ENCODE assay signal across 8 cellular contexts in genomic region chr19:54266133-54266532, GRCh38. TPM values are rescaled to one million over a fixed set of nuclear protein-coding genes. Genes with fewer than 3 reads are reported as not detected.
DNase-seq lines count a peak whose midpoint lies in the region; ATAC-seq and TF ChIP-seq lines count a peak whose summit lies in the region.

No MANE protein-coding gene starts in this region.

- peak; percentile 53 to 80 (median 62) for TF ChIP-seq CTCF in upper lobe of left lung (IDR thresholded peaks at IDR 0.05)

- no peak overlapping the region for H3K4me3 ChIP-seq in CD8-positive, alpha-beta memory T cell (ENCODE audit: low read length)
- H3K4me3 ChIP-seq in trophoblast cell (ENCODE audit: low read depth, low read length) (no peak overlapping the region), upper lobe of left lung (no peak overlapping the region)

- no peaks in the 10 kb centered on the region for H3K36me3 ChIP-seq in CD8-positive, alpha-beta memory T cell (ENCODE audit: insufficient read depth, low read length)
- no peaks in the 10 kb centered on the region for H3K36me3 ChIP-seq in trophoblast cell (ENCODE audit: control insufficient read depth in 1 of 2, insufficient read depth in 2 of 2, low read length in 2 of 2)
- no peaks in the 10 kb centered on the region for H3K36me3 ChIP-seq in upper lobe of left lung

- no peak overlapping the region for H4K91ac ChIP-seq in trophoblast cell (ENCODE audit: low read depth, low read length)

- no peak overlapping the region for H4K12ac ChIP-seq in trophoblast cell (ENCODE audit: low read depth, low read length)

- H2AFZ ChIP-seq in trophoblast cell (ENCODE audit: insufficient read depth, low read length, poor library complexity), result no peak overlapping the region

- no peak for TF ChIP-seq EP300 in upper lobe of left lung (IDR thresholded peaks at IDR 0.05)

- H3K27ac Mint-ChIP-seq in CD8-positive, alpha-beta memory T cell, result no peak overlapping the region
- H3K27ac Mint-ChIP-seq in activated T-helper 17 cell treated with anti-CD3 and anti-CD28 coated beads, Interleukin-2, amount 50 U/mL, for 72 hours, result no peak overlapping the region

- no peak overlapping the region for H3K4me2 ChIP-seq in trophoblast cell (ENCODE audit: low read length)

- H2AK5ac ChIP-seq in trophoblast cell (ENCODE audit: low read length), result no peak overlapping the region

- H3K4me1 ChIP-seq in CD8-positive, alpha-beta memory T cell (ENCODE audit: insufficient read depth, low read length), result no peaks in the 10 kb centered on the region
- H3K4me1 ChIP-seq in trophoblast cell (ENCODE audit: control insufficient read depth in 1 of 2, insufficient read depth in 2 of 2, low read length in 2 of 2) (no peaks in the 10 kb centered on the region), upper lobe of left lung (no peaks in the 10 kb centered on the region)

- no peak overlapping the region for H2BK5ac ChIP-seq in trophoblast cell (ENCODE audit: low read depth, low read length, poor library complexity)

- H4K8ac ChIP-seq in trophoblast cell (ENCODE audit: low read depth, low read length), result no peak overlapping the region

- WGBS in trophoblast cell (ENCODE audit: extremely low coverage, insufficient coverage, insufficient read length), result no CpG with 5 or more reads among the region's 6 CpGs
- WGBS in upper lobe of left lung, 2 donors, result 4 to 14% methylated on average over 4 to 6 of the region's 6 CpGs

- no peak overlapping the region for H3K18ac ChIP-seq in trophoblast cell (ENCODE audit: low read length)

- TF ChIP-seq POLR2A in upper lobe of left lung (IDR thresholded peaks at IDR 0.05), result no peak

- peaks cover 0 to 2% (median 0%) of the 10 kb centered on the region in 3 donors for H3K4me1 Mint-ChIP-seq in CD8-positive, alpha-beta memory T cell
- no peaks in the 10 kb centered on the region for H3K4me1 Mint-ChIP-seq in activated T-helper 17 cell treated with anti-CD3 and anti-CD28 coated beads, Interleukin-2, amount 50 U/mL, for 72 hours

- H2BK120ac ChIP-seq in trophoblast cell (ENCODE audit: insufficient read depth, low read length, poor library complexity), result no peak overlapping the region

- peak; percentile 69 for ATAC-seq in activated T-helper 17 cell treated with anti-CD3 and anti-CD28 coated beads, Interleukin-2, amount 50 U/mL, for 72 hours (replicated peaks)
- ATAC-seq in upper lobe of left lung (ENCODE audit: low FRiP score in 2 of 2) (peak; percentile 75 to 76), GM21619 (IDR thresholded peaks at IDR 0.05; ENCODE audit: unreplicated experiment) (no peak)

- no peak overlapping the region for H3K9ac ChIP-seq in trophoblast cell (ENCODE audit: low read length)

- no peak overlapping the region for H2BK12ac ChIP-seq in trophoblast cell (ENCODE audit: low read length)

- DNase-seq in CD8-positive, alpha-beta memory T cell, result peak; percentile 25 to 73 (median 42)
- DNase-seq in HS-27A (ENCODE audit: low read depth), result peak; percentile 34
- peak; percentile 69 for DNase-seq in RKO (ENCODE audit: low spot score)
- peak; percentile 38 for DNase-seq in globus pallidus (ENCODE audit: low spot score)
- peak; percentile 56 to 81 for DNase-seq in trophoblast cell
- peak in 1 of 2 donors; percentile 83 for DNase-seq in upper lobe of left lung

- H3K27ac ChIP-seq in CD8-positive, alpha-beta memory T cell (ENCODE audit: low read depth, low read length), result no peak overlapping the region
- H3K27ac ChIP-seq in trophoblast cell (ENCODE audit: low read depth, low read length) (no peak overlapping the region), upper lobe of left lung (no peak overlapping the region)

- no peaks in the 10 kb centered on the region for H3K36me3 Mint-ChIP-seq in CD8-positive, alpha-beta memory T cell
- H3K36me3 Mint-ChIP-seq in activated T-helper 17 cell treated with anti-CD3 and anti-CD28 coated beads, Interleukin-2, amount 50 U/mL, for 72 hours (ENCODE audit: low read depth), result no peaks in the 10 kb centered on the region

- H3K9me3 Mint-ChIP-seq in CD8-positive, alpha-beta memory T cell, result no peaks in the 10 kb centered on the region
- H3K9me3 Mint-ChIP-seq in activated T-helper 17 cell treated with anti-CD3 and anti-CD28 coated beads, Interleukin-2, amount 50 U/mL, for 72 hours, result no peaks in the 10 kb centered on the region

- H3K79me1 ChIP-seq in trophoblast cell (ENCODE audit: low read length), result no peaks in the 10 kb centered on the region

- H3K27me3 ChIP-seq in CD8-positive, alpha-beta memory T cell (ENCODE audit: insufficient read depth, low read length, poor library complexity, severe bottlenecking), result no peaks in the 10 kb centered on the region
- no peaks in the 10 kb centered on the region for H3K27me3 ChIP-seq in trophoblast cell (ENCODE audit: insufficient read depth, low read length)
- H3K27me3 ChIP-seq in upper lobe of left lung, result no peaks in the 10 kb centered on the region

- no peak overlapping the region for H3K14ac ChIP-seq in trophoblast cell (ENCODE audit: low read length)

- no peak overlapping the region for H3K4ac ChIP-seq in trophoblast cell (ENCODE audit: low read depth, low read length)

- CTCF ChIA-PET in CD8-positive, alpha-beta memory T cell (lab: Charles Lee), result interaction anchor here (0.9 to 2.1 kb wide), 7 partner anchors 9 to 170 kb away, joined by 3 to 9 read pairs (median 3); partner anchors contain the start of gene LILRB5

- H3K79me2 ChIP-seq in trophoblast cell (ENCODE audit: control insufficient read depth, insufficient read depth, low read length, poor library complexity), result no peaks in the 10 kb centered on the region

- no peak overlapping the region for H3K4me3 Mint-ChIP-seq in CD8-positive, alpha-beta memory T cell
- no peak overlapping the region for H3K4me3 Mint-ChIP-seq in activated T-helper 17 cell treated with anti-CD3 and anti-CD28 coated beads, Interleukin-2, amount 50 U/mL, for 72 hours

- H3K23ac ChIP-seq in trophoblast cell (ENCODE audit: low read length), result no peak overlapping the region

- H3K27me3 Mint-ChIP-seq in CD8-positive, alpha-beta memory T cell, result peaks cover 10 to 35% of the 10 kb centered on the region in 2 donors
- H3K27me3 Mint-ChIP-seq in activated T-helper 17 cell treated with anti-CD3 and anti-CD28 coated beads, Interleukin-2, amount 50 U/mL, for 72 hours, result peaks cover 22% of the 10 kb centered on the region

- no peaks in the 10 kb centered on the region for H3K9me3 ChIP-seq in CD8-positive, alpha-beta memory T cell (ENCODE audit: low read length)
- H3K9me3 ChIP-seq in trophoblast cell (ENCODE audit: insufficient read depth, low read depth, low read length) (no peaks in the 10 kb centered on the region), upper lobe of left lung (no peaks in the 10 kb centered on the region)

- POLR2A ChIA-PET in CD8-positive, alpha-beta memory T cell (lab: Charles Lee), result no interaction called here

RNA-seq across cellular contexts. Expression of gene LILRB5, which starts 9.1 kb away (rescaled TPM):
- total RNA-seq in CD8-positive, alpha-beta memory T cell, result under 1 TPM; 0.42 to 0.44 TPM
- not detected for polyA plus RNA-seq in CD8-positive, alpha-beta memory T cell
- not detected for total RNA-seq in activated T-helper 17 cell treated with anti-CD3 and anti-CD28 coated beads, Interleukin-2, amount 50 U/mL, for 72 hours
- 0.42 and 0.43 TPM in 2 replicates for polyA plus RNA-seq in trophoblast cell (2013)
- total RNA-seq in upper lobe of left lung, result 10 to 100 TPM in 2 of 6 donors, 1 to 10 TPM in 4; 5.1 to 54.5 (median 10.0) TPM

RNA-seq across cellular contexts. Expression of gene LILRB2, which starts 14.8 kb away (rescaled TPM):
- under 1 TPM; 0.24 to 0.42 TPM for total RNA-seq in CD8-positive, alpha-beta memory T cell
- not detected for polyA plus RNA-seq in CD8-positive, alpha-beta memory T cell
- total RNA-seq in activated T-helper 17 cell treated with anti-CD3 and anti-CD28 coated beads, Interleukin-2, amount 50 U/mL, for 72 hours, result not detected
- not detected in 2 replicates for polyA plus RNA-seq in trophoblast cell (2013)
- 10 to 100 TPM; 11.2 to 37.0 (median 22.7) TPM for total RNA-seq in upper lobe of left lung

RNA-seq across cellular contexts. Expression of gene LILRA6, which starts 23.5 kb away (rescaled TPM):
- total RNA-seq in CD8-positive, alpha-beta memory T cell, result under 1 TPM; 0.37 to 0.42 TPM
- polyA plus RNA-seq in CD8-positive, alpha-beta memory T cell, result 0.45 TPM
- total RNA-seq in activated T-helper 17 cell treated with anti-CD3 and anti-CD28 coated beads, Interleukin-2, amount 50 U/mL, for 72 hours, result under 1 TPM; 0.19 to 0.39 TPM
- 0.08 and 0.14 TPM in 2 replicates for polyA plus RNA-seq in trophoblast cell (2013)
- 10 to 100 TPM in 3 of 6 donors, 1 to 10 TPM in 3; 4.0 to 38.3 (median 15.2) TPM for total RNA-seq in upper lobe of left lung

RNA-seq across cellular contexts. Expression of gene LILRB3, which starts 43.3 kb away (rescaled TPM):
- 1 to 10 TPM in 1 of 2 experiments, under 1 TPM in 1; 0.48 to 1.2 TPM for total RNA-seq in CD8-positive, alpha-beta memory T cell
- polyA plus RNA-seq in CD8-positive, alpha-beta memory T cell, result 0.49 TPM
- total RNA-seq in activated T-helper 17 cell treated with anti-CD3 and anti-CD28 coated beads, Interleukin-2, amount 50 U/mL, for 72 hours, result 1 to 10 TPM in 1 of 2 donors, under 1 TPM in 1; 0.85 to 1.8 TPM
- 0.33 and 0.50 TPM in 2 replicates for polyA plus RNA-seq in trophoblast cell (2013)
- 100 to 1,000 TPM in 1 of 6 donors, 10 to 100 TPM in 5; 43.4 to 106 (median 70.7) TPM for total RNA-seq in upper lobe of left lung

RNA-seq across cellular contexts. Expression of gene LILRA5, which starts 46.8 kb away (rescaled TPM):
- not detected for total RNA-seq in CD8-positive, alpha-beta memory T cell
- not detected for polyA plus RNA-seq in CD8-positive, alpha-beta memory T cell
- not detected for total RNA-seq in activated T-helper 17 cell treated with anti-CD3 and anti-CD28 coated beads, Interleukin-2, amount 50 U/mL, for 72 hours
- polyA plus RNA-seq in trophoblast cell (2013), result not detected in 2 replicates
- total RNA-seq in upper lobe of left lung, result 10 to 100 TPM in 3 of 6 donors, 1 to 10 TPM in 3; 3.1 to 34.9 (median 20.3) TPM

Comparison
In these comparisons a context has a peak if more than half of its experiments do, and no peak if none do; other contexts are left out.
1. RNA of gene LILRB5, which starts 9.1 kb away (total RNA-seq): 5.1 to 54.5 TPM in upper lobe of left lung; 0.42 to 0.44 TPM in CD8-positive, alpha-beta memory T cell and not detected in activated T-helper 17 cell treated with anti-CD3 and anti-CD28 coated beads, Interleukin-2, amount 50 U/mL, for 72 hours; every median in the first group is over 4 times any median in the second.
2. RNA of gene LILRB2, which starts 14.8 kb away (total RNA-seq): 11.2 to 37.0 TPM in upper lobe of left lung; 0.24 to 0.42 TPM in CD8-positive, alpha-beta memory T cell and not detected in activated T-helper 17 cell treated with anti-CD3 and anti-CD28 coated beads, Interleukin-2, amount 50 U/mL, for 72 hours; every median in the first group is over 4 times any median in the second.